Comparison of ENCODE assay signal across 20 cellular contexts in genomic region chr17:35081638-35082037, GRCh38. TPM values are rescaled to one million over a fixed set of nuclear protein-coding genes. Genes with fewer than 3 reads are reported as not detected.
DNase-seq lines count a peak whose midpoint lies in the region; ATAC-seq, FAIRE-seq and TF ChIP-seq lines count a peak whose summit lies in the region.
"Had no signal": no experiment of that assay in that cellular context is flagged by ENCODE, and none has a peak within 500 bp of the region (broad histone marks: within the 10 kb centered on the region; RNA-seq: fewer than 3 reads in every experiment).

No MANE protein-coding gene starts in this region.

- no peaks in the 10 kb centered on the region for H3K27me3 ChIP-seq in MM.1S (replicated peaks; ENCODE audit: insufficient read depth, low read length)
- H3K27me3 ChIP-seq: colonic mucosa, SJCRH30 had no signal

- intact Hi-C loops in activated CD4-positive, alpha-beta T cell treated with anti-CD3 and anti-CD28 coated beads, Interleukin-2, amount 10 ng/mL, durations not matched to agents 24 days and 14 days (cut with micrococcal nuclease), result loop anchor here (1.0 to 10.0 kb wide), 2 partner anchors 7 to 697 kb away; no protein-coding TSS in a partner anchor

- H3K9me3 Mint-ChIP-seq in activated CD4-positive, alpha-beta T cell treated with anti-CD3 and anti-CD28 coated beads, Interleukin-2, amount 10 ng/mL, durations not matched to agents 24 days and 14 days, result no peaks in the 10 kb centered on the region
- H3K9me3 Mint-ChIP-seq in stimulated activated effector memory CD8-positive, alpha-beta T cell treated with anti-CD3 and anti-CD28 coated beads, Interleukin-12 subunit alpha, Interleukin-12 subunit beta, amount 100 ng/mL, for 72 hours, result no peaks in the 10 kb centered on the region

- no peak overlapping the region for H3K9ac ChIP-seq in MM.1S (ENCODE audit: low read length)

- no peaks in the 10 kb centered on the region for H4K20me1 ChIP-seq in MM.1S (ENCODE audit: insufficient read depth, low read length)

- peaks cover 18% of the 10 kb centered on the region for H3K36me3 Mint-ChIP-seq in activated CD4-positive, alpha-beta T cell treated with anti-CD3 and anti-CD28 coated beads, Interleukin-2, amount 10 ng/mL, durations not matched to agents 24 days and 14 days (ENCODE audit: low read depth)
- peaks cover 11% of the 10 kb centered on the region for H3K36me3 Mint-ChIP-seq in stimulated activated effector memory CD8-positive, alpha-beta T cell treated with anti-CD3 and anti-CD28 coated beads, Interleukin-12 subunit alpha, Interleukin-12 subunit beta, amount 100 ng/mL, for 72 hours

- no peaks in the 10 kb centered on the region for H3K27me3 Mint-ChIP-seq in activated CD4-positive, alpha-beta T cell treated with anti-CD3 and anti-CD28 coated beads, Interleukin-2, amount 10 ng/mL, durations not matched to agents 24 days and 14 days

- H3K9me2 ChIP-seq in MM.1S (replicated peaks; ENCODE audit: insufficient read depth, low read length), result no peaks in the 10 kb centered on the region

- H3F3A ChIP-seq in MM.1S (ENCODE audit: insufficient read depth, low read length), result peaks cover 18% of the 10 kb centered on the region

- H3K4me1 Mint-ChIP-seq in activated CD4-positive, alpha-beta T cell treated with anti-CD3 and anti-CD28 coated beads, Interleukin-2, amount 10 ng/mL, durations not matched to agents 24 days and 14 days, result peaks cover 64% of the 10 kb centered on the region
- H3K4me1 Mint-ChIP-seq in stimulated activated effector memory CD8-positive, alpha-beta T cell treated with anti-CD3 and anti-CD28 coated beads, Interleukin-12 subunit alpha, Interleukin-12 subunit beta, amount 100 ng/mL, for 72 hours, result peaks cover 61% of the 10 kb centered on the region

- peak overlapping the region; percentile 14; the same call in 1 of the 2 replicates for H3K4me2 ChIP-seq in MM.1S (ENCODE audit: low read depth, low read length)

- peak overlapping the region; percentile 66 for H3K27ac Mint-ChIP-seq in activated CD4-positive, alpha-beta T cell treated with anti-CD3 and anti-CD28 coated beads, Interleukin-2, amount 10 ng/mL, durations not matched to agents 24 days and 14 days
- peak overlapping the region; percentile 91 for H3K27ac Mint-ChIP-seq in stimulated activated effector memory CD8-positive, alpha-beta T cell treated with anti-CD3 and anti-CD28 coated beads, Interleukin-12 subunit alpha, Interleukin-12 subunit beta, amount 100 ng/mL, for 72 hours

- H3K9me3 ChIP-seq in MM.1S (replicated peaks; ENCODE audit: insufficient read depth, low read length), result no peaks in the 10 kb centered on the region
- H3K9me3 ChIP-seq: colonic mucosa, SJCRH30 had no signal

- ATAC-seq in stimulated activated effector memory CD8-positive, alpha-beta T cell treated with anti-CD3 and anti-CD28 coated beads, Interleukin-12 subunit alpha, Interleukin-12 subunit beta, amount 100 ng/mL, for 72 hours, result no peak
- no peak for ATAC-seq in HG02970 (IDR thresholded peaks at IDR 0.05; ENCODE audit: low FRiP score, unreplicated experiment)
- ATAC-seq: left lobe of liver had no signal

- no peak overlapping the region for H2AFZ ChIP-seq in MM.1S (ENCODE audit: low read length)

- DNase-seq in activated CD4-positive, alpha-beta T cell treated with anti-CD3 and anti-CD28 coated beads, Interleukin-2, amount 10 ng/mL, durations not matched to agents 24 days and 14 days, result no peak
- DNase-seq in activated CD4-positive, alpha-beta T cell treated with anti-CD3 and anti-CD28 coated beads, Interleukin-2, amount 50 U/mL, for 4 hours, result no peak
- no peak for DNase-seq in MM.1S
- no peak for DNase-seq in stimulated activated effector memory CD8-positive, alpha-beta T cell treated with anti-CD3 and anti-CD28 coated beads, Interleukin-12 subunit alpha, Interleukin-12 subunit beta, amount 100 ng/mL, for 72 hours (ENCODE audit: low spot score in 2 of 2)
- DNase-seq in AG20443 (ENCODE audit: low spot score), result no peak
- DNase-seq in GM19239 (ENCODE audit: insufficient read length, low spot score), result no peak
- DNase-seq: activated naive CD4-positive, alpha-beta T cell; colonic mucosa; NCI-H187 treated with DMSO at 0.1 percent for 48 hours; NCI-H510A treated with DMSO at 0.1 percent for 48 hours; stimulated activated naive CD4-positive, alpha-beta T cell; T1000 had no signal

- no peaks in the 10 kb centered on the region for H3K36me3 ChIP-seq in MM.1S (replicated peaks; ENCODE audit: insufficient read depth, low read length)
- H3K36me3 ChIP-seq: colonic mucosa, SJCRH30 had no signal

- H3K4me3 ChIP-seq in MM.1S (ENCODE audit: low read length), result no peak overlapping the region
- H3K4me3 ChIP-seq: colonic mucosa, SJCRH30 had no signal

- H3K27ac ChIP-seq in MM.1S (ENCODE audit: low read length) (peak overlapping the region; percentile 39; the same call in 1 of the 2 replicates), cingulate gyrus (ENCODE audit: low read depth, low read length) (peak overlapping the region; percentile 47)
- H3K27ac ChIP-seq: C4-2B had no signal

- no peak overlapping the region for H3K4me3 Mint-ChIP-seq in activated CD4-positive, alpha-beta T cell treated with anti-CD3 and anti-CD28 coated beads, Interleukin-2, amount 10 ng/mL, durations not matched to agents 24 days and 14 days
- peak overlapping the region; percentile 59 for H3K4me3 Mint-ChIP-seq in stimulated activated effector memory CD8-positive, alpha-beta T cell treated with anti-CD3 and anti-CD28 coated beads, Interleukin-12 subunit alpha, Interleukin-12 subunit beta, amount 100 ng/mL, for 72 hours

- FAIRE-seq in GM19239 (lab: Jason Lieb, UNC), result no peak

- peaks cover 43% of the 10 kb centered on the region for H3K4me1 ChIP-seq in MM.1S (ENCODE audit: low read length)

- H3K79me2 ChIP-seq in MM.1S (ENCODE audit: low read length), result peaks cover 89% of the 10 kb centered on the region

- no peak for TF ChIP-seq CTCF in MM.1S (IDR thresholded peaks at IDR 0.05; ENCODE audit: low read length)

RNA-seq across cellular contexts. Expression of gene RFFL, which starts 18.1 kb away (rescaled TPM):
- total RNA-seq in activated CD4-positive, alpha-beta T cell treated with anti-CD3 and anti-CD28 coated beads, Interleukin-2, amount 10 ng/mL, durations not matched to agents 24 days and 14 days, result 23.5 TPM in 2 replicates

RNA-seq across cellular contexts. Expression of gene RAD51D, which starts 38.0 kb away (rescaled TPM):
- total RNA-seq in activated CD4-positive, alpha-beta T cell treated with anti-CD3 and anti-CD28 coated beads, Interleukin-2, amount 10 ng/mL, durations not matched to agents 24 days and 14 days, result 32.6 and 35.2 TPM in 2 replicates

RNA-seq across cellular contexts. Expression of gene FNDC8, which starts 39.8 kb away (rescaled TPM):
- not detected in 2 replicates for total RNA-seq in activated CD4-positive, alpha-beta T cell treated with anti-CD3 and anti-CD28 coated beads, Interleukin-2, amount 10 ng/mL, durations not matched to agents 24 days and 14 days
- total RNA-seq: A673, colonic mucosa, Daoy, left lobe of liver, mucosa of gallbladder, SJCRH30 had no signal
